18 cellular contexts compared by ENCODE assay signal in the genomic region with DNA sequence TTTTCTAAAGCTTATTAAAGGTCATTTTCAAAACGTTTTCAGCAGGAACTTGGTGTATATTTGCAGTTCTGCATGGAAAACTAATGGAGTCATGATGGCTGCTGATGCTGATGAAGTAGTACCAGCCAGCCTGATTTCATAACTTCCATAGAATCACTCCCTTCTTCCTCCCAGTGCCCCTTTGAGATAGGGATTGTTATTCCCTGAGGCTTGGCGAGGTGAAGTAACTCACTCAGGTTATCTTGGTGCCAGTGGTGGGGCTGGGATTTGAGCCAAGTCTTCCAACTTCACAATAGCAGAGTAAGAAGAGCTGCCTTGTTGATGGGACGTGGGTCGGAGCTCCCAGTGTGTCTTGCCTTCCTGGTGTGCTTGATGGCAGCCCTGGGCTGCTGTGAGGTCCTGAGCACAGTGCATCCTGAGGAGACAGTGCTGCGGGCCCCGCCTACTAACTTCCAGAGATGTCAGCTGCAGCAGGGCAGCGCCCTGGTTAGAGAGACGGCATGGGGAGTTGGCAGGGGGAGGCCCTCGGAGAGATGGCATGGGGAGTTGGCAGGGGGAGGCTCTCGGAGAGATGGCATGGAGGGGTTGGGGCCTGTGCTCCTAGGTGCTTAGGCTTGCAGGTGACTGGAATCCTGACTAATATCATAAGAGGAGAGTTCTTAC.
"Had no signal": no experiment of that assay in that cellular context is flagged by ENCODE, and none has a peak within 500 bp of the region (broad histone marks: within the 10 kb centered on the region; RNA-seq: fewer than 3 reads in every experiment).

No MANE protein-coding gene starts in this region.

- ATAC-seq: activated CD4-positive, CD25-positive, alpha-beta regulatory T cell treated with anti-CD3 and anti-CD28 coated beads, Interleukin-2, amount 50 U/mL, for 24 hours; left colon; lower lobe of right lung; natural killer cell treated with Interleukin-12 subunit alpha and Interleukin-12 subunit beta and Interleukin-15 and Interleukin-18, amount 100 ng/mL, for 72 hours; stimulated activated naive B cell treated with anti-CD40 and anti-IgM and Interleukin-4, amounts not matched to agents 10 μg/mL and 1 μg/mL and 100 μg/mL, for 72 hours had no signal

- H3K4me1 ChIP-seq: ascending aorta, colonic mucosa, lower lobe of right lung, spleen, tibial artery had no signal

- H3K9me3 Mint-ChIP-seq: central memory CD8-positive, alpha-beta T cell; natural killer cell treated with Interleukin-12 subunit alpha and Interleukin-12 subunit beta and Interleukin-15 and Interleukin-18, amount 100 ng/mL, for 72 hours had no signal

- H3K9me3 ChIP-seq: ascending aorta, colonic mucosa, lower lobe of right lung, tibial artery had no signal

- H3K27ac Mint-ChIP-seq: natural killer cell treated with Interleukin-12 subunit alpha and Interleukin-12 subunit beta and Interleukin-15 and Interleukin-18, amount 100 ng/mL, for 72 hours; stimulated activated naive B cell treated with anti-CD40 and anti-IgM and Interleukin-4, amounts not matched to agents 10 μg/mL and 1 μg/mL and 100 μg/mL, for 72 hours had no signal

- H3K27ac ChIP-seq: ascending aorta, colonic mucosa, lower lobe of right lung, spleen, tibial artery had no signal

- DNase-seq: activated CD4-positive, alpha-beta T cell treated with anti-CD3 and anti-CD28 coated beads, Interleukin-2, amount 50 U/mL, for 1 hour; activated CD8-positive, alpha-beta memory T cell treated with anti-CD3 and anti-CD28 coated beads for 24 hours; activated CD8-positive, alpha-beta memory T cell treated with anti-CD3 and anti-CD28 coated beads, Interleukin-2, amount 50 U/mL, for 48 hours; activated effector memory CD4-positive, alpha-beta T cell treated with anti-CD3 and anti-CD28 coated beads, Interleukin-2, amount 50 U/mL, for 16 hours; activated naive CD4-positive, alpha-beta T cell treated with anti-CD3 and anti-CD28 coated beads, Interleukin-2, amount 50 U/mL, for 16 hours; activated T-cell treated with anti-CD3 and anti-CD28 coated beads, Interleukin-2, amount 50 U/mL, for 48 hours; colonic mucosa; hypothalamus; islet precursor cell; left colon; lower lobe of right lung; spleen; stimulated activated naive B cell treated with anti-CD40 and anti-IgM and Interleukin-4, amounts not matched to agents 10 μg/mL and 1 μg/mL and 100 μg/mL, for 72 hours; tibial artery had no signal

- H3K4me3 ChIP-seq: ascending aorta, colonic mucosa, lower lobe of right lung, spleen, tibial artery had no signal

- H3K4me1 Mint-ChIP-seq: stimulated activated naive B cell treated with anti-CD40 and anti-IgM and Interleukin-4, amounts not matched to agents 10 μg/mL and 1 μg/mL and 100 μg/mL, for 72 hours had no signal

- H3K27me3 ChIP-seq: ascending aorta, colonic mucosa, spleen had no signal

- H3K4me3 Mint-ChIP-seq: central memory CD8-positive, alpha-beta T cell; natural killer cell treated with Interleukin-12 subunit alpha and Interleukin-12 subunit beta and Interleukin-15 and Interleukin-18, amount 100 ng/mL, for 72 hours; stimulated activated naive B cell treated with anti-CD40 and anti-IgM and Interleukin-4, amounts not matched to agents 10 μg/mL and 1 μg/mL and 100 μg/mL, for 72 hours had no signal

- H3K36me3 ChIP-seq: ascending aorta, colonic mucosa, lower lobe of right lung, tibial artery had no signal
